Comparison of ENCODE assay signal across 1 cellular context in the genomic region with DNA sequence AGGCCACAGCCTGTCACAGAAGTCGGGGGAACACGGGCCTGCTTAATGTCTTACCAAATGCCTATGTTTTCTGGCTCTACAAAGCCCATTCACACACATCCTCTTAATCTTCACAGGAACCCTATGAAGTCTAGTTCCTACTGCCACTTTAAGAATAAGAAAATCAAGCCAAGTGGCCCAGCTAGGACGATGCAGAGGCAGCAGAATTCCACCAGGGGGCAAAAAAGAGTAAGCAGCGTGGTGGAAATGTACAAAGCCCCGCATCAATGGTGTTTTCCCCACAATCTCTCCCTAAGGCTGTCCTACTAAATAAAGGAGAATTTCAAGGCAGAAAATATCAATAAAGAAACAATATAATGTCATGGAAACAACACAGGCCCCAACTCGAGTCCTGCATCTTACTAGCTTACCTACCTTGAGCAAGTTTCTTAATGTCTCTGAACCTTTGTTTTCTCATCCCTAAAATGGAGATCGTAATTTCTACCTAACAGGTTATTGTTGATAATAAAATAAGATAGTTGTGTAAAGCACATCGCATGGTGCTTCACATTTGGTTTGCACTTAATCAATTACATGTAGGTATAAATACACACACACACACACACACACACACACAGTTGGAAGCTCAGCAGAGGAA.
TF ChIP-seq lines count a peak whose summit lies in the region.

No MANE protein-coding gene starts in this region.

TF ChIP-seq in HepG2, 621 proteins besides CTCF, POLR2A, EP300 and RAD21 (continued from another document):
- TF ChIP-seq, protein P1, sequence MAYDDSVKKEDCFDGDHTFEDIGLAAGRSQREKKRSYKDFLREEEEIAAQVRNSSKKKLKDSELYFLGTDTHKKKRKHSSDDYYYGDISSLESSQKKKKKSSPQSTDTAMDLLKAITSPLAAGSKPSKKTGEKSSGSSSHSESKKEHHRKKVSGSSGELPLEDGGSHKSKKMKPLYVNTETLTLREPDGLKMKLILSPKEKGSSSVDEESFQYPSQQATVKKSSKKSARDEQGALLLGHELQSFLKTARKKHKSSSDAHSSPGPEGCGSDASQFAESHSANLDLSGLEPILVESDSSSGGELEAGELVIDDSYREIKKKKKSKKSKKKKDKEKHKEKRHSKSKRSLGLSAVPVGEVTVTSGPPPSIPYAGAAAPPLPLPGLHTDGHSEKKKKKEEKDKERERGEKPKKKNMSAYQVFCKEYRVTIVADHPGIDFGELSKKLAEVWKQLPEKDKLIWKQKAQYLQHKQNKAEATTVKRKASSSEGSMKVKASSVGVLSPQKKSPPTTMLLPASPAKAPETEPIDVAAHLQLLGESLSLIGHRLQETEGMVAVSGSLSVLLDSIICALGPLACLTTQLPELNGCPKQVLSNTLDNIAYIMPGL (CRISPR knock-in tag; IDR thresholded peaks at IDR 0.05; ENCODE audit: borderline replicate concordance in 1 of 2, low read depth in 1 of 2), result 0 out of 4 replicates have a peak, but pooled peaks of 1 of the 2 experiments have one; percentile 46
- TF ChIP-seq, protein P2, sequence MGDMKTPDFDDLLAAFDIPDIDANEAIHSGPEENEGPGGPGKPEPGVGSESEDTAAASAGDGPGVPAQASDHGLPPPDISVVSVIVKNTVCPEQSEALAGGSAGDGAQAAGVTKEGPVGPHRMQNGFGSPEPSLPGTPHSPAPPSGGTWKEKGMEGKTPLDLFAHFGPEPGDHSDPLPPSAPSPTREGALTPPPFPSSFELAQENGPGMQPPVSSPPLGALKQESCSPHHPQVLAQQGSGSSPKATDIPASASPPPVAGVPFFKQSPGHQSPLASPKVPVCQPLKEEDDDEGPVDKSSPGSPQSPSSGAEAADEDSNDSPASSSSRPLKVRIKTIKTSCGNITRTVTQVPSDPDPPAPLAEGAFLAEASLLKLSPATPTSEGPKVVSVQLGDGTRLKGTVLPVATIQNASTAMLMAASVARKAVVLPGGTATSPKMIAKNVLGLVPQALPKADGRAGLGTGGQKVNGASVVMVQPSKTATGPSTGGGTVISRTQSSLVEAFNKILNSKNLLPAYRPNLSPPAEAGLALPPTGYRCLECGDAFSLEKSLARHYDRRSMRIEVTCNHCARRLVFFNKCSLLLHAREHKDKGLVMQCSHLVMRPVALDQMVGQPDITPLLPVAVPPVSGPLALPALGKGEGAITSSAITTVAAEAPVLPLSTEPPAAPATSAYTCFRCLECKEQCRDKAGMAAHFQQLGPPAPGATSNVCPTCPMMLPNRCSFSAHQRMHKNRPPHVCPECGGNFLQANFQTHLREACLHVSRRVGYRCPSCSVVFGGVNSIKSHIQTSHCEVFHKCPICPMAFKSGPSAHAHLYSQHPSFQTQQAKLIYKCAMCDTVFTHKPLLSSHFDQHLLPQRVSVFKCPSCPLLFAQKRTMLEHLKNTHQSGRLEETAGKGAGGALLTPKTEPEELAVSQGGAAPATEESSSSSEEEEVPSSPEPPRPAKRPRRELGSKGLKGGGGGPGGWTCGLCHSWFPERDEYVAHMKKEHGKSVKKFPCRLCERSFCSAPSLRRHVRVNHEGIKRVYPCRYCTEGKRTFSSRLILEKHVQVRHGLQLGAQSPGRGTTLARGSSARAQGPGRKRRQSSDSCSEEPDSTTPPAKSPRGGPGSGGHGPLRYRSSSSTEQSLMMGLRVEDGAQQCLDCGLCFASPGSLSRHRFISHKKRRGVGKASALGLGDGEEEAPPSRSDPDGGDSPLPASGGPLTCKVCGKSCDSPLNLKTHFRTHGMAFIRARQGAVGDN (CRISPR knock-in tag; IDR thresholded peaks at IDR 0.05), result no peak
- TF ChIP-seq IRX3 (CRISPR knock-in tag; IDR thresholded peaks at IDR 0.05; ENCODE audit: borderline replicate concordance, low read depth), result no peak
